Comparison of ENCODE assay signal across 8 cellular contexts in the genomic region with DNA sequence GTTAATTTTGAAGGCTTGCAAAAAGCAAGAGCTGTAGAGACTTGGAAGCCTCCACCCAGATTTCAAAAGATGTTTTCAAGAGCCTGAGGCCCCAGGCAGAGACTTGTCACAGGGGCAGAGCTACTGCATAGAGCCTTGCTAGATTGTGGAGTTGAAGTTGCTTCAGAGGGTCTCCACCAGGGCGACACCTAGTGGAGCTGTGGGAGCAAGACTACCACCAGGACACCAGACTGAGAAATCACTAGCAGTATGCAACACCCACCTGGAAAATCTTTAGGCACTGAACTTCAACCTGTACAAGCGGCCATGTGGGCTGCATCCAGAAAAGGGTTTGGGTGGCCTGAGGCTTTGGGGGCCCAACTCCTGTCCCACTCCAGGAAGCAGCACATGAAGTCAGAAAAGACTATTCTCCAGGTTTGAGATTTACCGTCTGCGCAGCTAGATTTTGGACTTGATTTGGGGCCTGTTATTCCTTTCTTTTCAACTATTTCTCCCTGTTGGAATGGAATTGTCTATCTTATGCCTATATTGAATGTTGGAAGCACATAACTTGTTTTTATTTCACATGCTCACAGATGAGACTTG.
DNase-seq lines count a peak whose midpoint lies in the region; ATAC-seq and TF ChIP-seq lines count a peak whose summit lies in the region.

No MANE protein-coding gene starts in this region.

- peaks cover 2% of the 10 kb centered on the region for H3K36me3 Mint-ChIP-seq in activated T-cell treated with anti-CD3 and anti-CD28 coated beads, Interleukin-2, amount 50 U/mL, for 24 hours (ENCODE audit: low read depth)

- ATAC-seq in GM18858 (IDR thresholded peaks at IDR 0.05; ENCODE audit: unreplicated experiment), result peak; percentile 88
- ATAC-seq in HG03064 (IDR thresholded peaks at IDR 0.05; ENCODE audit: low read depth, unreplicated experiment), result peak; percentile 78

- H3K27ac ChIP-seq in cardiac muscle cell (no peak overlapping the region), spleen (no peak overlapping the region)

- no peak overlapping the region for H3K4me3 ChIP-seq in AG09309 (ENCODE audit: control insufficient read depth, low read depth, low read length)
- no peak overlapping the region for H3K4me3 ChIP-seq in cardiac muscle cell
- no peak overlapping the region for H3K4me3 ChIP-seq in spleen

- DNase-seq in AG09309 (ENCODE audit: low read depth) (peak; percentile 0), NCI-H526 treated with DMSO at 0.1 percent for 48 hours (lab: John Stamatoyannopoulos, UW) (peak; percentile 36), cardiac muscle cell (ENCODE audit: low read depth in 1 of 2, low spot score in 1 of 2) (peak; percentile 69 to 76), spleen (peak; percentile 75), DMS153 (lab: John Stamatoyannopoulos, UW) (no peak)
- DNase-seq in activated T-cell treated with anti-CD3 and anti-CD28 coated beads, Interleukin-2, amount 50 U/mL, for 24 hours, result peak; percentile 45

- H3K4me1 ChIP-seq in cardiac muscle cell (ENCODE audit: low read depth) (no peaks in the 10 kb centered on the region), spleen (no peaks in the 10 kb centered on the region)

- H3K36me3 ChIP-seq in cardiac muscle cell (no peaks in the 10 kb centered on the region), spleen (no peaks in the 10 kb centered on the region)

- no peak for TF ChIP-seq POLR2A in spleen (IDR thresholded peaks at IDR 0.05)

- 65 to 71% (median 66%) methylated on average over 4 of the region's 4 CpGs for WGBS in spleen, 5 donors

- H3K27ac Mint-ChIP-seq in activated T-cell treated with anti-CD3 and anti-CD28 coated beads, Interleukin-2, amount 50 U/mL, for 24 hours, result no peak overlapping the region

- no peaks in the 10 kb centered on the region for H3K9me3 ChIP-seq in cardiac muscle cell (ENCODE audit: low read depth)
- H3K9me3 ChIP-seq in spleen, result peaks cover 0 to 14% (median 9%) of the 10 kb centered on the region in 8 donors

- H3K27me3 ChIP-seq in cardiac muscle cell (no peaks in the 10 kb centered on the region), spleen (replicated peaks in 1 of 7) (no peaks in the 10 kb centered on the region)

- no peak overlapping the region for H3K4me3 Mint-ChIP-seq in activated T-cell treated with anti-CD3 and anti-CD28 coated beads, Interleukin-2, amount 50 U/mL, for 24 hours

- TF ChIP-seq CTCF in AG09309 (IDR thresholded peaks at IDR 0.05; ENCODE audit: control insufficient read depth, insufficient read depth, low read depth, low read length, missing control alignments), result peak; percentile 67
- TF ChIP-seq CTCF in cardiac muscle cell (IDR thresholded peaks at IDR 0.05; ENCODE audit: low read depth, low read length), result peak; percentile 86
- peak in 10 of 11 experiments; percentile 6 to 71 (median 51) for TF ChIP-seq CTCF in spleen (IDR thresholded peaks at IDR 0.05 in 8 of 11, conservative IDR thresholded peaks at IDR 0.05 in 3 of 11)

- intact Hi-C loops in spleen (cut with DNase I; ENCODE audit: low total_unique reads), result no loop called here

- no peaks in the 10 kb centered on the region for H3K4me1 Mint-ChIP-seq in activated T-cell treated with anti-CD3 and anti-CD28 coated beads, Interleukin-2, amount 50 U/mL, for 24 hours (ENCODE audit: low read depth)

- H3K27me3 Mint-ChIP-seq in activated T-cell treated with anti-CD3 and anti-CD28 coated beads, Interleukin-2, amount 50 U/mL, for 24 hours, result no peaks in the 10 kb centered on the region

- no peaks in the 10 kb centered on the region for H3K9me3 Mint-ChIP-seq in activated T-cell treated with anti-CD3 and anti-CD28 coated beads, Interleukin-2, amount 50 U/mL, for 24 hours
